20 cellular contexts compared by ENCODE assay signal in genomic region chr9:136596630-136597031, GRCh38. TPM values are rescaled to one million over a fixed set of nuclear protein-coding genes. Genes with fewer than 3 reads are reported as not detected.
DNase-seq lines count a peak whose midpoint lies in the region; ATAC-seq and TF ChIP-seq lines count a peak whose summit lies in the region.
"Had no signal": no experiment of that assay in that cellular context is flagged by ENCODE, and none has a peak within 500 bp of the region (broad histone marks: within the 10 kb centered on the region; RNA-seq: fewer than 3 reads in every experiment).

No MANE protein-coding gene starts in this region.

- peak; percentile 22 to 37 for ATAC-seq in right cardiac atrium
- ATAC-seq in Right ventricle myocardium superior (ENCODE audit: poor library complexity) = no peak
- ATAC-seq: left lobe of liver; stimulated activated naive CD8-positive, alpha-beta T cell treated with anti-CD3 and anti-CD28 coated beads, Interleukin-15, Interleukin-2, amounts not matched to agents 100 U/mL and 50 U/mL, for 24 hours had no signal

- H3K36me3 ChIP-seq in neural cell (ENCODE audit: insufficient read depth, low read length) (no peaks in the 10 kb centered on the region), BE2C (no peaks in the 10 kb centered on the region)
- H3K36me3 ChIP-seq: SJSA1 had no signal

- no peak overlapping the region for H2AFZ ChIP-seq in neural cell (ENCODE audit: low read depth, low read length)

- H3F3A ChIP-seq in neural cell (ENCODE audit: insufficient read depth, low read length, poor library complexity, severe bottlenecking) = no peaks in the 10 kb centered on the region

- H3K27ac ChIP-seq in right cardiac atrium (ENCODE audit: low read length) (no peak overlapping the region), neural cell (ENCODE audit: low read length) (no peak overlapping the region)
- H3K27ac ChIP-seq: SJSA1 had no signal

- no peaks in the 10 kb centered on the region for H4K20me1 ChIP-seq in neural cell (ENCODE audit: insufficient read depth)

- DNase-seq in right cardiac atrium (peak; percentile 70 to 81 (median 78)), Right ventricle myocardium superior (no peak), foreskin melanocyte (peak; percentile 84), type B pancreatic cell (ENCODE audit: extremely low spot score, unreplicated experiment) (no peak), BE2C (no peak), HEK293T (ENCODE audit: extremely low spot score) (no peak), GM13977 (ENCODE audit: low spot score) (no peak)
- DNase-seq: ACHN; activated CD4-positive, CD25-positive, alpha-beta regulatory T cell; activated naive CD8-positive, alpha-beta T cell treated with anti-CD3 and anti-CD28 coated beads, Interleukin-2, amount 10 ng/mL, durations not matched to agents 7 days and 5 days; CD8-positive, alpha-beta memory T cell; effector CD8-positive, alpha-beta T cell; EL; HFFc6; NCI-H1694 treated with DMSO at 0.1 percent for 48 hours; NCI-H446; stimulated activated naive CD8-positive, alpha-beta T cell treated with anti-CD3 and anti-CD28 coated beads, Interleukin-15, Interleukin-2, amounts not matched to agents 100 U/mL and 50 U/mL, for 24 hours had no signal

- H3K4me1 Mint-ChIP-seq in type B pancreatic cell (ENCODE audit: unreplicated experiment) = peaks cover 34% of the 10 kb centered on the region
- H3K4me1 Mint-ChIP-seq: activated naive CD8-positive, alpha-beta T cell treated with anti-CD3 and anti-CD28 coated beads, Interleukin-2, amount 10 ng/mL, durations not matched to agents 7 days and 5 days; CD8-positive, alpha-beta memory T cell had no signal

- peaks cover 3% of the 10 kb centered on the region for H3K27me3 Mint-ChIP-seq in type B pancreatic cell
- H3K27me3 Mint-ChIP-seq: activated naive CD8-positive, alpha-beta T cell treated with anti-CD3 and anti-CD28 coated beads, Interleukin-2, amount 10 ng/mL, durations not matched to agents 7 days and 5 days had no signal

- H3K9me3 ChIP-seq in right cardiac atrium (ENCODE audit: control insufficient read depth, low read length) = no peaks in the 10 kb centered on the region
- H3K9me3 ChIP-seq in neural cell (ENCODE audit: low read length) = no peaks in the 10 kb centered on the region
- no peaks in the 10 kb centered on the region for H3K9me3 ChIP-seq in BE2C
- H3K9me3 ChIP-seq: SJSA1 had no signal

- in situ Hi-C loops in GM13977 (cut with MboI; ENCODE audit: low pct_unique_long_range_greater_than_20kb, low sequenced_read_pairs, unreplicated experiment) = no loop called here

- TF ChIP-seq CTCF in neural cell (IDR thresholded peaks at IDR 0.05; ENCODE audit: poor library complexity, severe bottlenecking) (no peak), type B pancreatic cell (conservative IDR thresholded peaks at IDR 0.05) (no peak), BE2C (IDR thresholded peaks at IDR 0.05; ENCODE audit: low read depth, low read length) (no peak), GM13977 (IDR thresholded peaks at IDR 0.05; ENCODE audit: extremely low read depth, insufficient read depth, missing control alignments) (no peak)

- no peaks in the 10 kb centered on the region for H3K36me3 Mint-ChIP-seq in type B pancreatic cell
- H3K36me3 Mint-ChIP-seq: activated naive CD8-positive, alpha-beta T cell treated with anti-CD3 and anti-CD28 coated beads, Interleukin-2, amount 10 ng/mL, durations not matched to agents 7 days and 5 days; CD8-positive, alpha-beta memory T cell had no signal

- intact Hi-C loops in right cardiac atrium (cut with DNase I) = no loop called here
- intact Hi-C loops in Right ventricle myocardium superior (cut with DNase I) = no loop called here

- no peaks in the 10 kb centered on the region for H3K9me3 Mint-ChIP-seq in type B pancreatic cell
- H3K9me3 Mint-ChIP-seq: activated naive CD8-positive, alpha-beta T cell treated with anti-CD3 and anti-CD28 coated beads, Interleukin-2, amount 10 ng/mL, durations not matched to agents 7 days and 5 days; CD8-positive, alpha-beta memory T cell had no signal

- H3K4me1 ChIP-seq in right cardiac atrium (ENCODE audit: control insufficient read depth, insufficient read depth, low read length) (no peaks in the 10 kb centered on the region), BE2C (no peaks in the 10 kb centered on the region)
- H3K4me1 ChIP-seq: SJSA1 had no signal

- WGBS in right cardiac atrium = 71% methylated on average over 16 of the region's 16 CpGs

- no peaks in the 10 kb centered on the region for H3K27me3 ChIP-seq in right cardiac atrium (ENCODE audit: control insufficient read depth, insufficient read depth)
- H3K27me3 ChIP-seq in neural cell (ENCODE audit: insufficient read depth, low read depth, low read length) = no peaks in the 10 kb centered on the region
- H3K27me3 ChIP-seq in BE2C = peaks cover 3% of the 10 kb centered on the region; the same call in 1 of the 2 replicates
- H3K27me3 ChIP-seq: SJSA1 had no signal

- H3K4me3 ChIP-seq in right cardiac atrium (ENCODE audit: low read length) (no peak overlapping the region), neural cell (ENCODE audit: low read length) (no peak overlapping the region), BE2C (ENCODE audit: low read depth, low read length) (no peak overlapping the region)
- H3K4me3 ChIP-seq: SJSA1 had no signal

- H3K27ac Mint-ChIP-seq in type B pancreatic cell = peak overlapping the region; percentile 71
- H3K27ac Mint-ChIP-seq: activated naive CD8-positive, alpha-beta T cell treated with anti-CD3 and anti-CD28 coated beads, Interleukin-2, amount 10 ng/mL, durations not matched to agents 7 days and 5 days; CD8-positive, alpha-beta memory T cell; HFFc6 had no signal

- peak overlapping the region; percentile 5 for H3K9ac ChIP-seq in neural cell (ENCODE audit: low read length)

- CTCF ChIA-PET in HEK293T (lab: Yijun Ruan, JAX) = no interaction called here

- TF ChIP-seq RAD21 in neural cell (conservative IDR thresholded peaks at IDR 0.05) = no peak

- H3K9me2 ChIP-seq in neural cell (ENCODE audit: insufficient read depth, low read length) = no peaks in the 10 kb centered on the region

- POLR2A ChIA-PET in HEK293T (lab: Yijun Ruan, JAX) = no interaction called here

- no peaks in the 10 kb centered on the region for H3K79me2 ChIP-seq in neural cell (replicated peaks; ENCODE audit: insufficient read depth, low read length)

- peak overlapping the region; percentile 22 for H3K4me3 Mint-ChIP-seq in type B pancreatic cell
- H3K4me3 Mint-ChIP-seq: activated naive CD8-positive, alpha-beta T cell treated with anti-CD3 and anti-CD28 coated beads, Interleukin-2, amount 10 ng/mL, durations not matched to agents 7 days and 5 days; CD8-positive, alpha-beta memory T cell; HFFc6 had no signal

- no peak for TF ChIP-seq EP300 in neural cell (conservative IDR thresholded peaks at IDR 0.05; ENCODE audit: poor library complexity, severe bottlenecking)

- H3K4me2 ChIP-seq in neural cell (ENCODE audit: low read length) = no peak overlapping the region

TF ChIP-seq in HEK293T, 16 proteins besides CTCF, POLR2A, EP300 and RAD21:
- TF ChIP-seq FOXK2 (IDR thresholded peaks at IDR 0.05) = no peak
- no peak for TF ChIP-seq PKNOX1 (IDR thresholded peaks at IDR 0.05)
- no peak for TF ChIP-seq HDGF (IDR thresholded peaks at IDR 0.05; ENCODE audit: borderline replicate concordance)
- TF ChIP-seq NFRKB (IDR thresholded peaks at IDR 0.05) = no peak
- TF ChIP-seq SP1 (IDR thresholded peaks at IDR 0.05) = no peak
- TF ChIP-seq BHLHE40 (IDR thresholded peaks at IDR 0.05; ENCODE audit: borderline replicate concordance) = no peak
- TF ChIP-seq ZNF384 (IDR thresholded peaks at IDR 0.05) = no peak
- no peak for TF ChIP-seq ELF4 (IDR thresholded peaks at IDR 0.05)
- TF ChIP-seq SUZ12 (IDR thresholded peaks at IDR 0.05) = no peak
- no peak for TF ChIP-seq LEF1 (IDR thresholded peaks at IDR 0.05; ENCODE audit: borderline replicate concordance)
TF ChIP-seq in HEK293T: peak in this region for 0.

RNA-seq across cellular contexts. Expression of gene NOTCH1, which starts 50.8 kb away (rescaled TPM):
- total RNA-seq in right cardiac atrium = 10 to 100 TPM; 20.4 to 31.9 (median 29.4) TPM
- 10.8 TPM for polyA plus RNA-seq in right cardiac atrium
- 16.8 TPM for total RNA-seq in Right ventricle myocardium superior
- polyA plus RNA-seq in neural cell = 0.15 and 0.32 TPM in 2 replicates
- 1.9 and 2.9 TPM in 2 replicates for polyA minus RNA-seq in neural cell
- 36.5 and 53.1 TPM in 2 replicates for total RNA-seq in type B pancreatic cell (ENCODE audit: low replicate concordance)
- polyA plus RNA-seq in BE2C (2012; ENCODE audit: insufficient read depth, insufficient read length, low read depth) = 0.91 TPM

Comparison
In these comparisons a context has a peak if more than half of its experiments do, and no peak if none do; other contexts are left out.
1. DNase-seq: peak in right cardiac atrium (3 of 3) and foreskin melanocyte (single experiment); none in Right ventricle myocardium superior (single experiment), type B pancreatic cell (single experiment), BE2C (single experiment), HEK293T (single experiment) and GM13977 (single experiment).